11 cellular contexts compared by ENCODE assay signal in genomic region chr7:104963991-104964385, GRCh38. TPM values are rescaled to one million over a fixed set of nuclear protein-coding genes. Genes with fewer than 3 reads are reported as not detected.
A peak's percentile ranks its signal among the peaks of the same experiment; 100 is the strongest.
DNase-seq lines count a peak whose midpoint lies in the region; TF ChIP-seq lines count a peak whose summit lies in the region.
"Had no signal": no experiment of that assay in that cellular context is flagged by ENCODE, and none has a peak within 500 bp of the region (broad histone marks: within the 10 kb centered on the region; RNA-seq: fewer than 3 reads in every experiment).

No MANE protein-coding gene starts in this region.

- H3K9me3 Mint-ChIP-seq in H9 = peaks cover 7 to 9% of the 10 kb centered on the region in 2 experiments; a peak in 4 of 5 replicates

- no peaks in the 10 kb centered on the region for H3K27me3 ChIP-seq in sigmoid colon
- H3K27me3 ChIP-seq in H9 (ENCODE audit: insufficient read depth, low read length) = no peaks in the 10 kb centered on the region

- H3K23ac ChIP-seq in H9 (ENCODE audit: insufficient read length, low read depth, low read length) = no peak overlapping the region

- H3K36me3 ChIP-seq in sigmoid colon = no peaks in the 10 kb centered on the region

- no peak overlapping the region for H2BK15ac ChIP-seq in H9 (ENCODE audit: low read depth, low read length)

- H2BK20ac ChIP-seq in H9 (ENCODE audit: low read depth, low read length, poor library complexity, severe bottlenecking) = no peak overlapping the region

- H2BK12ac ChIP-seq in H9 (ENCODE audit: insufficient read length, low read depth, low read length) = no peak overlapping the region

- DNase-seq in NCI-H345 (lab: John Stamatoyannopoulos, UW) (peak; percentile 15), NCI-H345 treated with DMSO at 0.1 percent for 48 hours (lab: John Stamatoyannopoulos, UW; ENCODE audit: unreplicated experiment) (no peak), OCI-M1 (lab: John Stamatoyannopoulos, UW) (peak; percentile 11), epithelial cell of esophagus (ENCODE audit: low read depth) (peak; percentile 91), sigmoid colon (no peak), NCI-H1694 (lab: John Stamatoyannopoulos, UW) (no peak), H9 (no peak)
- DNase-seq in activated naive CD4-positive, alpha-beta T cell treated with Interleukin-2 at 50 U/mL for 16 hours = no peak
- DNase-seq: hippocampal formation; naive thymus-derived CD4-positive, alpha-beta T cell; stimulated activated CD4-positive, alpha-beta T cell treated with anti-CD3 and anti-CD28 coated beads, Interleukin-4, amount 100 ng/mL, for 24 hours had no signal

- H3K4me3 ChIP-seq in epithelial cell of esophagus (ENCODE audit: low read length) (no peak overlapping the region), sigmoid colon (no peak overlapping the region)

- TF ChIP-seq CTCF in epithelial cell of esophagus (IDR thresholded peaks at IDR 0.05; ENCODE audit: insufficient read depth, low read depth, low read length, missing control alignments) = no peak
- no peak for TF ChIP-seq CTCF in sigmoid colon (IDR thresholded peaks at IDR 0.05)
- no peak for TF ChIP-seq CTCF in H9 (conservative IDR thresholded peaks at IDR 0.05)

- no peaks in the 10 kb centered on the region for H3K23me2 ChIP-seq in H9 (ENCODE audit: insufficient read length, low read depth, low read length, poor library complexity, severe bottlenecking)

- H3K9me3 ChIP-seq in sigmoid colon (no peaks in the 10 kb centered on the region), H9 (ENCODE audit: control insufficient read depth, low read depth, low read length) (no peaks in the 10 kb centered on the region)

- no peak for TF ChIP-seq EP300 in sigmoid colon (IDR thresholded peaks at IDR 0.05)

- H3K4me1 Mint-ChIP-seq in H9 = 0 out of 4 replicates have a peak, but pooled peaks cover 0 to 4% of the 10 kb centered on the region in 2 experiments

- no peak overlapping the region for H3K14ac ChIP-seq in H9 (ENCODE audit: insufficient read depth, low read length)

- H3K9ac ChIP-seq in H9 (ENCODE audit: extremely low read depth, insufficient read length, low read length) = no peak overlapping the region

- H3K79me2 ChIP-seq in H9 (ENCODE audit: insufficient read depth, low read length) = no peaks in the 10 kb centered on the region

- intact Hi-C loops in sigmoid colon (cut with DNase I) = no loop called here

- no peak overlapping the region for H3K4ac ChIP-seq in H9 (ENCODE audit: low read depth, low read length)

- no peak overlapping the region for H4K91ac ChIP-seq in H9 (ENCODE audit: insufficient read length, low read depth, low read length)

- H2AK5ac ChIP-seq in H9 (ENCODE audit: insufficient read length, low read length) = no peak overlapping the region

- no peak overlapping the region for H2BK5ac ChIP-seq in H9 (ENCODE audit: insufficient read length, low read length)

- H3K27ac Mint-ChIP-seq in H9 = no peak overlapping the region

- H3K4me3 Mint-ChIP-seq in H9 = no peak overlapping the region
- H3K4me3 Mint-ChIP-seq: naive thymus-derived CD4-positive, alpha-beta T cell had no signal

- H3K27ac ChIP-seq in sigmoid colon (peak overlapping the region; percentile 22 to 62 (median 46)), H9 (ENCODE audit: insufficient read length, low read depth, low read length) (no peak overlapping the region)

- H3K56ac ChIP-seq in H9 (ENCODE audit: insufficient read length, low read depth, low read length) = no peak overlapping the region

- no peak overlapping the region for H4K8ac ChIP-seq in H9 (replicated peaks; ENCODE audit: insufficient read length, low read depth, low read length)

- no peak overlapping the region for H3T11ph ChIP-seq in H9 (ENCODE audit: low read length)

- H4K20me1 ChIP-seq in H9 (ENCODE audit: control insufficient read depth, insufficient read depth, insufficient read length) = no peaks in the 10 kb centered on the region

- peaks cover 0 to 41% (median 28%) of the 10 kb centered on the region in 4 donors for H3K4me1 ChIP-seq in sigmoid colon
- H3K4me1 ChIP-seq in H9 (ENCODE audit: insufficient read depth, low read length) = no peaks in the 10 kb centered on the region

- no peak overlapping the region for H2BK120ac ChIP-seq in H9 (ENCODE audit: low read depth, low read length, poor library complexity, severe bottlenecking)

- H4K5ac ChIP-seq in H9 (ENCODE audit: insufficient read length, low read depth, low read length) = no peak overlapping the region

- no peak overlapping the region for H3K18ac ChIP-seq in H9 (ENCODE audit: insufficient read length, low read depth, low read length)

- no peak overlapping the region for H3K4me2 ChIP-seq in H9 (ENCODE audit: insufficient read depth, insufficient read length, low read length)

- WGBS in sigmoid colon, 2 donors = 54 to 75% methylated on average over 3 of the region's 3 CpGs
- WGBS in H9 (ENCODE audit: extremely low coverage, insufficient read length, low lambda C conversion rate) = no CpG with 5 or more reads among the region's 3 CpGs

- no peaks in the 10 kb centered on the region for H3K79me1 ChIP-seq in H9 (ENCODE audit: insufficient read depth, low read depth, low read length, poor library complexity, severe bottlenecking)

- H2AFZ ChIP-seq in H9 (ENCODE audit: low read length) = no peak overlapping the region

- TF ChIP-seq POLR2A in sigmoid colon (IDR thresholded peaks at IDR 0.05) = no peak

- no peaks in the 10 kb centered on the region for H3K27me3 Mint-ChIP-seq in H9 (ENCODE audit: low read depth)
- H3K27me3 Mint-ChIP-seq: naive thymus-derived CD4-positive, alpha-beta T cell had no signal

- H3K36me3 Mint-ChIP-seq in H9 (ENCODE audit: insufficient read depth in 1 of 3, low read depth in 3 of 3) = peaks cover 0 to 7% (median 4%) of the 10 kb centered on the region in 3 experiments; a peak in 4 of 7 replicates

RNA-seq across cellular contexts. Expression of gene KMT2E, which starts 50.0 kb away (rescaled TPM):
- total RNA-seq in sigmoid colon (100 to 1,000 TPM in 3 of 4 donors, 10 to 100 TPM in 1; 84.7 to 109 (median 104) TPM), H9 (2021) (34.2 and 38.2 TPM in 2 replicates)
- polyA plus RNA-seq in sigmoid colon = 10 to 100 TPM; 20.6 to 38.7 (median 26.4) TPM

Comparison
In these comparisons a context has a peak if more than half of its experiments do, and no peak if none do; other contexts are left out.
1. DNase-seq: peak in NCI-H345 (single experiment), OCI-M1 (single experiment) and epithelial cell of esophagus (single experiment); none in NCI-H345 treated with DMSO at 0.1 percent for 48 hours (single experiment), sigmoid colon (single experiment), activated naive CD4-positive, alpha-beta T cell treated with Interleukin-2 at 50 U/mL for 16 hours (single experiment), NCI-H1694 (single experiment) and H9 (single experiment).